Comparison of ENCODE assay signal across 1 cellular context in genomic region chr9:137071282-137071681, GRCh38.
TF ChIP-seq lines count a peak whose summit lies in the region.

No MANE protein-coding gene starts in this region.

TF ChIP-seq in K562, 482 proteins besides CTCF, POLR2A, EP300 and RAD21:
- TF ChIP-seq ZNF57 (CRISPR knock-in tag; IDR thresholded peaks at IDR 0.05) (peak; percentile 47; the same call in 1 of the 2 replicates), ZBTB17 (CRISPR knock-in tag; IDR thresholded peaks at IDR 0.05) (no peak; the same call in 1 of the 2 replicates), MAFG (tag; conservative IDR thresholded peaks at IDR 0.05) (no peak), ZFX (CRISPR knock-in tag; IDR thresholded peaks at IDR 0.05) (peak; percentile 9), KAT7 (CRISPR knock-in tag; IDR thresholded peaks at IDR 0.05; ENCODE audit: borderline replicate concordance) (peak; percentile 70; the same call in 1 of the 2 replicates)
